In genomic region chr10:86521620-86522384, GRCh38 we compare ENCODE assay signal across 1 cellular context.
TF ChIP-seq lines count a peak whose summit lies in the region.

TSS of gene WAPL (minus strand) at chr10:86521792. CDS start at chr10:86518069, 3,723 bp downstream.

TF ChIP-seq in HepG2, 621 proteins besides CTCF, POLR2A, EP300 and RAD21 (continued from another document and continues in another):
- TF ChIP-seq HOMEZ (CRISPR knock-in tag; IDR thresholded peaks at IDR 0.05; ENCODE audit: low read depth) = no peak
- TF ChIP-seq MEF2D (CRISPR knock-in tag; IDR thresholded peaks at IDR 0.05) = no peak
- TF ChIP-seq KLF9 (CRISPR knock-in tag; IDR thresholded peaks at IDR 0.05; ENCODE audit: low read depth) = no peak
- TF ChIP-seq BATF2 (CRISPR knock-in tag; IDR thresholded peaks at IDR 0.05) = peak; percentile 97
- peak; percentile 71 to 81 for TF ChIP-seq HMGXB4 (CRISPR knock-in tag; IDR thresholded peaks at IDR 0.05; ENCODE audit: borderline replicate concordance in 1 of 2, low read depth in 1 of 2)
- TF ChIP-seq ZNF276 (CRISPR knock-in tag; IDR thresholded peaks at IDR 0.05; ENCODE audit: low read depth) = peak; percentile 69; the same call in 1 of the 2 replicates
- peak; percentile 67; the same call in 1 of the 2 replicates for TF ChIP-seq MTA1 (CRISPR knock-in tag; IDR thresholded peaks at IDR 0.05; ENCODE audit: borderline replicate concordance)
- no peak for TF ChIP-seq REXO4 (CRISPR knock-in tag; IDR thresholded peaks at IDR 0.05; ENCODE audit: borderline replicate concordance)
- TF ChIP-seq HNRNPUL1 (IDR thresholded peaks at IDR 0.05; ENCODE audit: low read depth, low read length) = no peak
- TF ChIP-seq TFDP2 (CRISPR knock-in tag; IDR thresholded peaks at IDR 0.05) = peak; percentile 94
- TF ChIP-seq FOXP4 (CRISPR knock-in tag; IDR thresholded peaks at IDR 0.05) = no peak
- no peak for TF ChIP-seq FOSL2 (CRISPR knock-in tag; IDR thresholded peaks at IDR 0.05)
- TF ChIP-seq ZNF570 (CRISPR knock-in tag; IDR thresholded peaks at IDR 0.05; ENCODE audit: borderline replicate concordance) = no peak; the same call in 1 of the 2 replicates
- no peak for TF ChIP-seq PHB2 (IDR thresholded peaks at IDR 0.05; ENCODE audit: partially characterized antibody)
- TF ChIP-seq YY1 (IDR thresholded peaks at IDR 0.05; ENCODE audit: insufficient read depth, insufficient replicate concordance, low read depth, low read length) = peak; percentile 96
- TF ChIP-seq RBFOX2 (IDR thresholded peaks at IDR 0.05; ENCODE audit: low read depth, low read length) = peak; percentile 92
- peak; percentile 55; the same call in 1 of the 2 replicates for TF ChIP-seq ZSCAN20 (CRISPR knock-in tag; IDR thresholded peaks at IDR 0.05; ENCODE audit: borderline replicate concordance)
- TF ChIP-seq ZNF749 (CRISPR knock-in tag; IDR thresholded peaks at IDR 0.05; ENCODE audit: borderline replicate concordance) = peak; percentile 54; the same call in 1 of the 2 replicates
- TF ChIP-seq ZSCAN9 (CRISPR knock-in tag; IDR thresholded peaks at IDR 0.05; ENCODE audit: borderline replicate concordance) = peak; percentile 73; the same call in 1 of the 2 replicates
- peak; percentile 82 for TF ChIP-seq ASH2L (IDR thresholded peaks at IDR 0.05; ENCODE audit: insufficient read length, low read depth, low read length)
- 0 out of 2 replicates have a peak, but pooled peaks have one; percentile 28 for TF ChIP-seq NR1H2 (CRISPR knock-in tag; IDR thresholded peaks at IDR 0.05; ENCODE audit: borderline replicate concordance, low read depth)
- TF ChIP-seq MAF1 (CRISPR knock-in tag; IDR thresholded peaks at IDR 0.05; ENCODE audit: borderline replicate concordance) = 0 out of 2 replicates have a peak, but pooled peaks have one; percentile 3
- peak; percentile 92 for TF ChIP-seq ZNF547 (CRISPR knock-in tag; IDR thresholded peaks at IDR 0.05)
- TF ChIP-seq FOXA1 (IDR thresholded peaks at IDR 0.05) = no peak
- TF ChIP-seq FOXA1 (CRISPR knock-in tag; IDR thresholded peaks at IDR 0.05) = no peak
- TF ChIP-seq RBM22 (optimal IDR thresholded peaks at IDR 0.05; ENCODE audit: low read length) = no peak
- TF ChIP-seq POLR2AphosphoS5 (IDR thresholded peaks at IDR 0.05; ENCODE audit: low read depth, low read length) = peak; percentile 71
- TF ChIP-seq THRA (CRISPR knock-in tag; IDR thresholded peaks at IDR 0.05; ENCODE audit: borderline replicate concordance) = no peak
- TF ChIP-seq ISX (CRISPR knock-in tag; conservative IDR thresholded peaks at IDR 0.05) = no peak
- no peak for TF ChIP-seq ARNT (IDR thresholded peaks at IDR 0.05)
- no peak for TF ChIP-seq MAFG (CRISPR knock-in tag; IDR thresholded peaks at IDR 0.05)
- TF ChIP-seq U2AF1 (optimal IDR thresholded peaks at IDR 0.05; ENCODE audit: low read depth, low read length) = no peak
- no peak for TF ChIP-seq SP1 (IDR thresholded peaks at IDR 0.05)
- TF ChIP-seq SP1 (CRISPR knock-in tag; IDR thresholded peaks at IDR 0.05) = no peak; the same call in 1 of the 2 replicates
- TF ChIP-seq PTBP1 (IDR thresholded peaks at IDR 0.05; ENCODE audit: low read depth, low read length, poor library complexity, severe bottlenecking) = no peak
- peak; percentile 13; the same call in 1 of the 2 replicates for TF ChIP-seq FOXA3 (CRISPR knock-in tag; IDR thresholded peaks at IDR 0.05)
- TF ChIP-seq ZXDC (CRISPR knock-in tag; IDR thresholded peaks at IDR 0.05) = peak; percentile 22; the same call in 1 of the 2 replicates
- TF ChIP-seq GATAD2A (CRISPR knock-in tag; IDR thresholded peaks at IDR 0.05) = no peak
- TF ChIP-seq XBP1 (CRISPR knock-in tag; IDR thresholded peaks at IDR 0.05) = no peak
- no peak; the same call in 1 of the 2 replicates for TF ChIP-seq MXD3 (CRISPR knock-in tag; IDR thresholded peaks at IDR 0.05)
- TF ChIP-seq ZNF841 (CRISPR knock-in tag; IDR thresholded peaks at IDR 0.05; ENCODE audit: borderline replicate concordance) = peak; percentile 85; the same call in 1 of the 2 replicates
- TF ChIP-seq ZNF709 (CRISPR knock-in tag; IDR thresholded peaks at IDR 0.05) = peak; percentile 79
- no peak; the same call in 1 of the 2 replicates for TF ChIP-seq REPIN1 (CRISPR knock-in tag; IDR thresholded peaks at IDR 0.05; ENCODE audit: borderline replicate concordance, low read depth)
- no peak for TF ChIP-seq SRF (IDR thresholded peaks at IDR 0.05; ENCODE audit: low read depth, low read length)
- TF ChIP-seq ZNF619 (CRISPR knock-in tag; IDR thresholded peaks at IDR 0.05) = no peak
- peak; percentile 72; the same call in 1 of the 2 replicates for TF ChIP-seq ZNF468 (CRISPR knock-in tag; IDR thresholded peaks at IDR 0.05)
- peak; percentile 99 for TF ChIP-seq HMGXB3 (CRISPR knock-in tag; IDR thresholded peaks at IDR 0.05; ENCODE audit: borderline replicate concordance)
- TF ChIP-seq NFE2L1 (CRISPR knock-in tag; IDR thresholded peaks at IDR 0.05; ENCODE audit: borderline replicate concordance) = no peak
